ENCODE assay signal across 14 cellular contexts in genomic region chrX:54093159-54093558, GRCh38.
"Had no signal": no experiment of that assay in that cellular context is flagged by ENCODE, and none has a peak within 500 bp of the region (broad histone marks: within the 10 kb centered on the region; RNA-seq: fewer than 3 reads in every experiment).

No MANE protein-coding gene starts in this region.

- H3K9me3 Mint-ChIP-seq: activated T-helper 17 cell treated with anti-CD3 and anti-CD28 coated beads, Interleukin-2, amount 50 U/mL, for 72 hours; immature natural killer cell; stimulated activated effector memory CD8-positive, alpha-beta T cell treated with anti-CD3 and anti-CD28 coated beads, Interleukin-12 subunit alpha, Interleukin-12 subunit beta, amount 100 ng/mL, for 72 hours; T-cell had no signal

- H3K27ac ChIP-seq: heart left ventricle, prostate gland had no signal

- H3K4me3 Mint-ChIP-seq: activated T-helper 17 cell treated with anti-CD3 and anti-CD28 coated beads, Interleukin-2, amount 50 U/mL, for 72 hours; immature natural killer cell; nephron; stimulated activated effector memory CD8-positive, alpha-beta T cell treated with anti-CD3 and anti-CD28 coated beads, Interleukin-12 subunit alpha, Interleukin-12 subunit beta, amount 100 ng/mL, for 72 hours; T-cell had no signal

- H3K27me3 Mint-ChIP-seq: activated T-helper 17 cell treated with anti-CD3 and anti-CD28 coated beads, Interleukin-2, amount 50 U/mL, for 72 hours; T-cell had no signal

- H3K9me3 ChIP-seq: heart left ventricle, prostate gland had no signal

- FAIRE-seq: frontal cortex had no signal

- DNase-seq: activated CD4-positive, alpha-beta T cell treated with anti-CD3 and anti-CD28 coated beads for 1 hour; activated CD4-positive, alpha-beta T cell treated with anti-CD3 and anti-CD28 coated beads, Interleukin-2, amount 50 U/mL, for 48 hours; activated naive CD4-positive, alpha-beta T cell treated with Interleukin-2 at 50 U/mL for 16 hours; effector memory CD4-positive, alpha-beta T cell; heart left ventricle; immature natural killer cell; left colon; T-cell had no signal

- H3K4me3 ChIP-seq: heart left ventricle, prostate gland had no signal

- ATAC-seq: activated T-helper 17 cell treated with anti-CD3 and anti-CD28 coated beads, Interleukin-2, amount 50 U/mL, for 72 hours; heart left ventricle; left colon; sciatic nerve; stimulated activated effector memory CD8-positive, alpha-beta T cell treated with anti-CD3 and anti-CD28 coated beads, Interleukin-12 subunit alpha, Interleukin-12 subunit beta, amount 100 ng/mL, for 72 hours; T-cell had no signal

- H3K36me3 Mint-ChIP-seq: immature natural killer cell; stimulated activated effector memory CD8-positive, alpha-beta T cell treated with anti-CD3 and anti-CD28 coated beads, Interleukin-12 subunit alpha, Interleukin-12 subunit beta, amount 100 ng/mL, for 72 hours had no signal

- H3K36me3 ChIP-seq: prostate gland had no signal

- H3K27ac Mint-ChIP-seq: activated T-helper 17 cell treated with anti-CD3 and anti-CD28 coated beads, Interleukin-2, amount 50 U/mL, for 72 hours; immature natural killer cell; nephron; stimulated activated effector memory CD8-positive, alpha-beta T cell treated with anti-CD3 and anti-CD28 coated beads, Interleukin-12 subunit alpha, Interleukin-12 subunit beta, amount 100 ng/mL, for 72 hours; T-cell had no signal

- H3K4me1 Mint-ChIP-seq: activated T-helper 17 cell treated with anti-CD3 and anti-CD28 coated beads, Interleukin-2, amount 50 U/mL, for 72 hours; immature natural killer cell; nephron; stimulated activated effector memory CD8-positive, alpha-beta T cell treated with anti-CD3 and anti-CD28 coated beads, Interleukin-12 subunit alpha, Interleukin-12 subunit beta, amount 100 ng/mL, for 72 hours; T-cell had no signal

- H3K4me1 ChIP-seq: heart left ventricle, prostate gland had no signal
